In genomic region chr4:42172921-42173320, GRCh38 we compare ENCODE assay signal across 27 cellular contexts. TPM values are rescaled to one million over a fixed set of nuclear protein-coding genes. Genes with fewer than 3 reads are reported as not detected.
"Had no signal": no experiment of that assay in that cellular context is flagged by ENCODE, and none has a peak within 500 bp of the region (broad histone marks: within the 10 kb centered on the region; RNA-seq: fewer than 3 reads in every experiment).

No MANE protein-coding gene starts in this region.

- H3K4me3 Mint-ChIP-seq: IgD-negative memory B cell had no signal

- DNase-seq: Kasumi-1, MV-4-11, NCI-H1048, NCI-H1105, NCI-H1417, NCI-H146, NCI-H1694 treated with DMSO at 0.1 percent for 48 hours, NCI-H1930, NCI-H2081, NCI-H2107, NCI-H226, NCI-H446, NCI-H510A, NCI-H524 treated with DMSO at 0.1 percent for 48 hours, NCI-H69, NCI-H774, SHP77, SK-N-SH, SW 1271 had no signal

- H3K9me2 ChIP-seq: SK-N-SH had no signal

- H3K4me3 ChIP-seq: K562 had no signal

- H3K9me3 ChIP-seq: SK-N-SH had no signal

- H3K9ac ChIP-seq: KMS-11, SK-N-SH had no signal

- H3K27ac Mint-ChIP-seq: IgD-negative memory B cell had no signal

- H3K4me2 ChIP-seq: KMS-11, SK-N-SH had no signal

- ATAC-seq: K562, Panc1 had no signal

- H3K27ac ChIP-seq: HL-60, KMS-11, RWPE1 had no signal

RNA-seq across cellular contexts. Expression of gene BEND4, which starts 20.5 kb away (rescaled TPM):
- total RNA-seq: K562, MCF 10A, SK-MEL-5 had no signal
- polyA plus RNA-seq: K562 had no signal
